Comparison of ENCODE assay signal across 32 cellular contexts in genomic region chr10:123747426-123747825, GRCh38.
"Had no signal": no experiment of that assay in that cellular context is flagged by ENCODE, and none has a peak within 500 bp of the region (broad histone marks: within the 10 kb centered on the region; RNA-seq: fewer than 3 reads in every experiment).

No MANE protein-coding gene starts in this region.

- H3K27ac ChIP-seq: adrenal gland, body of pancreas, brain microvascular endothelial cell, breast epithelium, VCaP had no signal

- H3K4me1 ChIP-seq: adrenal gland, body of pancreas, breast epithelium had no signal

- ATAC-seq: activated CD8-positive, alpha-beta T cell treated with anti-CD3 and anti-CD28 coated beads for 36 hours; activated naive CD4-positive, alpha-beta T cell treated with anti-CD3 and anti-CD28 coated beads, Interleukin-2, amount 50 U/mL, for 72 hours; activated T-cell treated with anti-CD3 and anti-CD28 coated beads, Interleukin-2, amount 50 U/mL, for 4 hours; activated T-cell treated with anti-CD3 and anti-CD28 coated beads, Interleukin-2, amount 50 U/mL, for 72 hours; activated T-helper 17 cell treated with anti-CD3 and anti-CD28 coated beads, Interleukin-2, amount 50 U/mL, for 72 hours; body of pancreas had no signal

- DNase-seq: activated B cell treated with CpG ODN at 0.5 μM for 24 hours; activated CD4-positive, alpha-beta memory T cell treated with anti-CD3 and anti-CD28 coated beads for 36 hours; activated CD4-positive, alpha-beta T cell treated with anti-CD3 and anti-CD28 coated beads for 4 hours; activated CD4-positive, alpha-beta T cell treated with anti-CD3 and anti-CD28 coated beads, Interleukin-2, amount 10 ng/mL, durations not matched to agents 24 days and 14 days; activated CD4-positive, alpha-beta T cell treated with anti-CD3 and anti-CD28 coated beads, Interleukin-2, amount 50 U/mL, for 1 hour; activated CD4-positive, alpha-beta T cell treated with anti-CD3 and anti-CD28 coated beads, Interleukin-2, amount 50 U/mL, for 4 hours; activated CD4-positive, CD25-positive, alpha-beta regulatory T cell treated with anti-CD3 and anti-CD28 coated beads, Interleukin-2, amount 50 U/mL, for 72 hours; activated CD8-positive, alpha-beta memory T cell treated with anti-CD3 and anti-CD28 coated beads, Interleukin-2, amount 50 U/mL, for 4 hours; activated CD8-positive, alpha-beta T cell treated with anti-CD3 and anti-CD28 coated beads for 36 hours; activated effector memory CD4-positive, alpha-beta T cell treated with anti-CD3 and anti-CD28 coated beads, Interleukin-2, amount 50 U/mL, for 16 hours; activated gamma-delta T cell treated with Interleukin-2 at 50 U/mL for 16 hours; activated naive CD4-positive, alpha-beta T cell; activated naive CD4-positive, alpha-beta T cell treated with anti-CD3 and anti-CD28 coated beads for 36 hours; activated naive CD4-positive, alpha-beta T cell treated with anti-CD3 and anti-CD28 coated beads, Interleukin-2, amount 50 U/mL, for 16 hours; activated naive CD8-positive, alpha-beta T cell treated with anti-CD3 and anti-CD28 coated beads for 36 hours; activated T-cell treated with anti-CD3 and anti-CD28 coated beads for 4 hours; activated T-cell treated with anti-CD3 and anti-CD28 coated beads, Interleukin-2, amount 50 U/mL, for 1 hour; activated T-cell treated with anti-CD3 and anti-CD28 coated beads, Interleukin-2, amount 50 U/mL, for 4 hours; activated T-cell treated with anti-CD3 and anti-CD28 coated beads, Interleukin-2, amount 50 U/mL, for 72 hours; adrenal gland; amniotic stem cell; aorta; body of pancreas; brain microvascular endothelial cell; central memory CD4-positive, alpha-beta T cell; T-helper 1 cell; T-helper 2 cell; T-helper 9 cell had no signal

- H3K9me3 ChIP-seq: adrenal gland, breast epithelium had no signal

- H3K36me3 ChIP-seq: adrenal gland, brain microvascular endothelial cell, breast epithelium had no signal

- H3K27me3 ChIP-seq: adrenal gland, body of pancreas, brain microvascular endothelial cell, breast epithelium had no signal

- H3K4me3 ChIP-seq: adrenal gland, body of pancreas, breast epithelium had no signal
